30 cellular contexts compared by ENCODE assay signal in the genomic region with DNA sequence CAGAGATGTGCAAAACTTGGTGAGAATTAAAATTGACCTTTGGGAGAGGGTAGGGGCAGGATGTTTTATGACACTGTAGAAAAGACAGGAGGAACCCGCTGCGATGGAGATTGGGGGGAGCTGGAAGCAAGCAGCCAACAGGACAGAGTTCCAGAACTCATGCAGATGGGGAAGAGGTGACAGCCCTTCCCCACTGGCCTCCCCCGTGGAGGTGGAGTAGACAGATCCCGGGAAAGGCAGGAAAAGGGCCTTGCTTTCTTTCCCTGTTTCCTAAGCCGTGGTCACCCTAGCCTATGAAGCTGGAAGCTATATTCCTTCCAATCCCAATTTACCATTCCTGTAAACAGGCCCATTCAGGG. TPM values are rescaled to one million over a fixed set of nuclear protein-coding genes. Genes with fewer than 3 reads are reported as not detected.
A peak's percentile ranks its signal among the peaks of the same experiment; 100 is the strongest.
DNase-seq lines count a peak whose midpoint lies in the region; ATAC-seq, FAIRE-seq and TF ChIP-seq lines count a peak whose summit lies in the region.
"Had no signal": no experiment of that assay in that cellular context is flagged by ENCODE, and none has a peak within 500 bp of the region (broad histone marks: within the 10 kb centered on the region; RNA-seq: fewer than 3 reads in every experiment).

No MANE protein-coding gene starts in this region.

- DNase-seq in cardiac muscle cell (ENCODE audit: low read depth in 1 of 2, low spot score in 1 of 2) (no peak), left cardiac atrium (no peak), WTC11 (ENCODE audit: low spot score) (no peak), kidney (peak; percentile 39), occipital lobe (lab: John Stamatoyannopoulos, UW) (no peak), HEK293T (ENCODE audit: extremely low spot score) (no peak)
- DNase-seq: ACHN; activated B cell treated with CpG ODN at 0.5 μM for 24 hours; activated CD4-positive, alpha-beta T cell treated with anti-CD3 and anti-CD28 coated beads, Interleukin-2, amount 50 U/mL, for 4 hours; cortex of kidney; GF-D8; islet precursor cell; mammary epithelial cell; NCI-H1105; NCI-H2029; NCI-H345; NCI-H774; retina; stimulated activated CD4-positive, alpha-beta T cell treated with anti-CD3 and anti-CD28 coated beads, Interleukin-2, amount 100 ng/mL, for 48 hours; T-helper 9 cell had no signal

- no peaks in the 10 kb centered on the region for H3K9me3 Mint-ChIP-seq in WTC11
- H3K9me3 Mint-ChIP-seq: activated B cell treated with CpG ODN at 0.5 μM for 24 hours; stimulated activated memory B cell treated with anti-CD40 and anti-IgM and Interleukin-4, amounts not matched to agents 10 μg/mL and 1 μg/mL and 100 μg/mL, for 72 hours had no signal

- POLR2A ChIA-PET in WTC11 (lab: Charles Lee): no interaction called here
- POLR2A ChIA-PET in HEK293T (lab: Yijun Ruan, JAX): no interaction called here

- peak overlapping the region; percentile 81 for H3K27ac Mint-ChIP-seq in WTC11
- H3K27ac Mint-ChIP-seq: activated B cell treated with CpG ODN at 0.5 μM for 24 hours; stimulated activated memory B cell treated with anti-CD40 and anti-IgM and Interleukin-4, amounts not matched to agents 10 μg/mL and 1 μg/mL and 100 μg/mL, for 72 hours had no signal

- H3K9me3 ChIP-seq in cardiac muscle cell (ENCODE audit: low read depth) (no peaks in the 10 kb centered on the region), kidney (ENCODE audit: control insufficient read depth in 1 of 2, low read length in 2 of 2) (no peaks in the 10 kb centered on the region)
- H3K9me3 ChIP-seq: BLaER1, spleen, suprapubic skin had no signal

- H3K36me3 ChIP-seq in cardiac muscle cell (peaks cover 28% of the 10 kb centered on the region), kidney (ENCODE audit: control insufficient read depth in 1 of 2, insufficient read depth in 2 of 2, low read length in 2 of 2) (peaks cover 40 to 46% of the 10 kb centered on the region in 2 donors)

- CTCF ChIA-PET in WTC11 (lab: Charles Lee): interaction anchor here (1.1 kb wide), 2 partner anchors 48 to 149 kb away, joined by 4 to 5 read pairs; no protein-coding TSS in a partner anchor
- CTCF ChIA-PET in HEK293T (lab: Yijun Ruan, JAX): no interaction called here

- intact Hi-C loops in left cardiac atrium (cut with DNase I): no loop called here
- intact Hi-C loops in kidney (cut with DNase I): no loop called here

- H3K4me1 ChIP-seq in cardiac muscle cell (ENCODE audit: low read depth) (peaks cover 3% of the 10 kb centered on the region), kidney (ENCODE audit: control insufficient read depth in 1 of 2, insufficient read depth in 1 of 2, low read depth in 1 of 2, low read length in 2 of 2) (no peaks in the 10 kb centered on the region)

- H3K4me3 Mint-ChIP-seq in WTC11: no peak overlapping the region
- H3K4me3 Mint-ChIP-seq: activated B cell treated with CpG ODN at 0.5 μM for 24 hours; stimulated activated memory B cell treated with anti-CD40 and anti-IgM and Interleukin-4, amounts not matched to agents 10 μg/mL and 1 μg/mL and 100 μg/mL, for 72 hours had no signal

- ATAC-seq in left cardiac atrium: no peak
- ATAC-seq in WTC11: no peak
- no peak for ATAC-seq in HG03045 (IDR thresholded peaks at IDR 0.05; ENCODE audit: unreplicated experiment)
- ATAC-seq: stimulated activated memory B cell treated with anti-CD40 and anti-IgM and Interleukin-4, amounts not matched to agents 10 μg/mL and 1 μg/mL and 100 μg/mL, for 72 hours had no signal

- H3K27ac ChIP-seq in cardiac muscle cell: peak overlapping the region; percentile 39
- no peak overlapping the region for H3K27ac ChIP-seq in kidney (ENCODE audit: low read depth in 2 of 2, low read length in 2 of 2)
- H3K27ac ChIP-seq in temporal lobe (ENCODE audit: low read depth, low read length): peak overlapping the region; percentile 70
- H3K27ac ChIP-seq: BLaER1, HL-60, spleen, suprapubic skin had no signal

- H3K27me3 Mint-ChIP-seq in WTC11 (ENCODE audit: low read depth): no peaks in the 10 kb centered on the region
- H3K27me3 Mint-ChIP-seq: activated B cell treated with CpG ODN at 0.5 μM for 24 hours; stimulated activated memory B cell treated with anti-CD40 and anti-IgM and Interleukin-4, amounts not matched to agents 10 μg/mL and 1 μg/mL and 100 μg/mL, for 72 hours had no signal

- no peak overlapping the region for H3K4me3 ChIP-seq in cardiac muscle cell
- H3K4me3 ChIP-seq in kidney (ENCODE audit: low read length in 2 of 2): no peak overlapping the region
- H3K4me3 ChIP-seq: BLaER1, spleen, suprapubic skin had no signal

- H3K27me3 ChIP-seq in cardiac muscle cell: no peaks in the 10 kb centered on the region
- H3K27me3 ChIP-seq: BLaER1, spleen, suprapubic skin had no signal

- H3K9ac ChIP-seq in kidney (ENCODE audit: low read length in 2 of 2): no peak overlapping the region
- H3K9ac ChIP-seq: BLaER1 had no signal

- no peaks in the 10 kb centered on the region for H3K4me1 Mint-ChIP-seq in WTC11
- H3K4me1 Mint-ChIP-seq: activated B cell treated with CpG ODN at 0.5 μM for 24 hours had no signal

- no peak for FAIRE-seq in kidney (lab: Jason Lieb, UNC)
- FAIRE-seq: GM18507, H1, urothelium cell line had no signal

- TF ChIP-seq CTCF in cardiac muscle cell (IDR thresholded peaks at IDR 0.05; ENCODE audit: low read depth, low read length) (no peak), WTC11 (IDR thresholded peaks at IDR 0.05) (no peak), kidney (IDR thresholded peaks at IDR 0.05; ENCODE audit: borderline replicate concordance, extremely low read depth, insufficient read depth) (no peak)

- peaks cover 33% of the 10 kb centered on the region for H3K36me3 Mint-ChIP-seq in WTC11

TF ChIP-seq in WTC11, 78 proteins besides CTCF, POLR2A, EP300 and RAD21 (continues in another document):
- TF ChIP-seq, protein P1, sequence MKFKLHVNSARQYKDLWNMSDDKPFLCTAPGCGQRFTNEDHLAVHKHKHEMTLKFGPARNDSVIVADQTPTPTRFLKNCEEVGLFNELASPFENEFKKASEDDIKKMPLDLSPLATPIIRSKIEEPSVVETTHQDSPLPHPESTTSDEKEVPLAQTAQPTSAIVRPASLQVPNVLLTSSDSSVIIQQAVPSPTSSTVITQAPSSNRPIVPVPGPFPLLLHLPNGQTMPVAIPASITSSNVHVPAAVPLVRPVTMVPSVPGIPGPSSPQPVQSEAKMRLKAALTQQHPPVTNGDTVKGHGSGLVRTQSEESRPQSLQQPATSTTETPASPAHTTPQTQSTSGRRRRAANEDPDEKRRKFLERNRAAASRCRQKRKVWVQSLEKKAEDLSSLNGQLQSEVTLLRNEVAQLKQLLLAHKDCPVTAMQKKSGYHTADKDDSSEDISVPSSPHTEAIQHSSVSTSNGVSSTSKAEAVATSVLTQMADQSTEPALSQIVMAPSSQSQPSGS (CRISPR knock-in tag; IDR thresholded peaks at IDR 0.05; ENCODE audit: borderline replicate concordance, low read depth): no peak
- TF ChIP-seq SMAD3 (CRISPR knock-in tag; IDR thresholded peaks at IDR 0.05; ENCODE audit: borderline replicate concordance): no peak

TF ChIP-seq in HEK293T, 16 proteins besides CTCF, POLR2A, EP300 and RAD21:
- TF ChIP-seq ARNT (IDR thresholded peaks at IDR 0.05) (no peak), FOXM1 (IDR thresholded peaks at IDR 0.05; ENCODE audit: borderline replicate concordance) (no peak), SUZ12 (IDR thresholded peaks at IDR 0.05) (no peak), L3MBTL2 (conservative IDR thresholded peaks at IDR 0.05) (no peak), HDGF (IDR thresholded peaks at IDR 0.05; ENCODE audit: borderline replicate concordance) (no peak)

RNA-seq across cellular contexts. Expression of a gene that starts 39.1 kb away (rescaled TPM):
- total RNA-seq in cardiac muscle cell (2.7 and 2.8 TPM in 2 replicates), left cardiac atrium (1 to 10 TPM; 1.2 to 1.8 TPM), WTC11 (2021) (8.0 to 8.8 TPM (median 8.6 TPM) in 3 replicates), kidney (1.9 TPM), temporal lobe (0.25 TPM), occipital lobe (0.16 TPM)
- polyA plus RNA-seq in cardiac muscle cell (2.7 and 3.4 TPM in 2 replicates), kidney (ENCODE audit: insufficient read depth, low read depth, low replicate concordance) (1.1 TPM)

Comparison
In these comparisons a context has a peak if more than half of its experiments do, and no peak if none do; other contexts are left out.
1. H3K27ac ChIP-seq: peak in cardiac muscle cell (single experiment) and temporal lobe (single experiment); none in kidney (0 of 2).